1 cellular context compared by ENCODE assay signal in the genomic region with DNA sequence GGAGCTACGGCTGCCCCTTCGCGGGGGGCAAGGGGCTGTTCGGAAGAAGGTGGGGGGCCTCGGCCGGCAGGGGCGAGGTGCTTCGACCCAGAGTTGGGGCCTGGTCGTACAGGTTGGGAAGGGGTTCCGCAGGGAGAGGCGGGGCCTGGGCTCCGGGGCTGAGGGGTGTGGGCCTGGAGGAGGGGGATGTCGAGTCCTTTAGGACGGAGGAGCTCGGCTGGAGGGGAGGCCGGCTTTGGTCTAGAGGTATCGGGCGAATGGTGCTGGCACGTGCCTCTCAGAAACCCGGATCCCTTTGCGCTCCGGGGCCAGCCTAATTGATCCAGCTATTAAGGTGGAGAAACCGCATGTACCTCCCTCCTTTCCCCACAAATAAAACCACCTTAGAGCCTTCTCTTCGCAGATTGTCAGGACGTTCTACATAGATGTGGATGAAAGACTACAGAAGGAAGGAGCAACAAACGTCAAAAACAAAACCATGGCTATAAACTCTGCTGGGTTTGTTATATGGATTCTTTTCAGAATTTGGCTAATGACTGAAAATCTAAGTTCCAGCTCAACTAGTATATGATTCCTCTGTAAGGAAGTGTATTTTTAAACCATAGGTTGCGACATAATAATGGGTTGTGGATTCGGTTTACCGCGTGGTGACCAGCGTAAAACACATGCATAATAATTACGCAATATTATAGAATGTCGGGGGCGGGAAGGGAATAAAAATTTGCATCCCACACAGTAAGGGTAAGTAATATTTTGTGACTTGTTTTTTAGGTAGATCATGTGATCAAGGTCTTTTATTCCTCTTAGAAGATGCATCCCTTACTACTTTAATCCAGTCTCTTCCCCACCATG.
TF ChIP-seq lines count a peak whose summit lies in the region.

No MANE protein-coding gene starts in this region.

TF ChIP-seq in HepG2, 621 proteins besides CTCF, POLR2A, EP300 and RAD21 (continued from another document and continues in another):
- TF ChIP-seq NFAT5 (CRISPR knock-in tag; IDR thresholded peaks at IDR 0.05), result no peak
- no peak for TF ChIP-seq CHD2 (IDR thresholded peaks at IDR 0.05; ENCODE audit: low read depth, low read length)
- TF ChIP-seq KDM1A (CRISPR knock-in tag; IDR thresholded peaks at IDR 0.05), result no peak
- no peak for TF ChIP-seq ZNF362 (CRISPR knock-in tag; IDR thresholded peaks at IDR 0.05; ENCODE audit: borderline replicate concordance)
- TF ChIP-seq KLF11 (CRISPR knock-in tag; IDR thresholded peaks at IDR 0.05), result no peak
- no peak for TF ChIP-seq ZEB1 (IDR thresholded peaks at IDR 0.05; ENCODE audit: insufficient replicate concordance, low read depth)
- TF ChIP-seq, protein P1, sequence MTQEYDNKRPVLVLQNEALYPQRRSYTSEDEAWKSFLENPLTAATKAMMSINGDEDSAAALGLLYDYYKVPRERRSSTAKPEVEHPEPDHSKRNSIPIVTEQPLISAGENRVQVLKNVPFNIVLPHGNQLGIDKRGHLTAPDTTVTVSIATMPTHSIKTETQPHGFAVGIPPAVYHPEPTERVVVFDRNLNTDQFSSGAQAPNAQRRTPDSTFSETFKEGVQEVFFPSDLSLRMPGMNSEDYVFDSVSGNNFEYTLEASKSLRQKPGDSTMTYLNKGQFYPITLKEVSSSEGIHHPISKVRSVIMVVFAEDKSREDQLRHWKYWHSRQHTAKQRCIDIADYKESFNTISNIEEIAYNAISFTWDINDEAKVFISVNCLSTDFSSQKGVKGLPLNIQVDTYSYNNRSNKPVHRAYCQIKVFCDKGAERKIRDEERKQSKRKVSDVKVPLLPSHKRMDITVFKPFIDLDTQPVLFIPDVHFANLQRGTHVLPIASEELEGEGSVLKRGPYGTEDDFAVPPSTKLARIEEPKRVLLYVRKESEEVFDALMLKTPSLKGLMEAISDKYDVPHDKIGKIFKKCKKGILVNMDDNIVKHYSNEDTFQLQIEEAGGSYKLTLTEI (CRISPR knock-in tag; conservative IDR thresholded peaks at IDR 0.05), result no peak
- TF ChIP-seq ZNF781 (CRISPR knock-in tag; IDR thresholded peaks at IDR 0.05; ENCODE audit: borderline replicate concordance, not compliant biosample characterization), result no peak
- no peak for TF ChIP-seq ZNF337 (CRISPR knock-in tag; IDR thresholded peaks at IDR 0.05; ENCODE audit: borderline replicate concordance, low read depth)
- TF ChIP-seq ZNF260 (CRISPR knock-in tag; IDR thresholded peaks at IDR 0.05; ENCODE audit: borderline replicate concordance, low read depth), result no peak
- no peak for TF ChIP-seq ISX (CRISPR knock-in tag; conservative IDR thresholded peaks at IDR 0.05)
- TF ChIP-seq FOXC1 (CRISPR knock-in tag; IDR thresholded peaks at IDR 0.05; ENCODE audit: borderline replicate concordance), result no peak
- TF ChIP-seq, protein P2, sequence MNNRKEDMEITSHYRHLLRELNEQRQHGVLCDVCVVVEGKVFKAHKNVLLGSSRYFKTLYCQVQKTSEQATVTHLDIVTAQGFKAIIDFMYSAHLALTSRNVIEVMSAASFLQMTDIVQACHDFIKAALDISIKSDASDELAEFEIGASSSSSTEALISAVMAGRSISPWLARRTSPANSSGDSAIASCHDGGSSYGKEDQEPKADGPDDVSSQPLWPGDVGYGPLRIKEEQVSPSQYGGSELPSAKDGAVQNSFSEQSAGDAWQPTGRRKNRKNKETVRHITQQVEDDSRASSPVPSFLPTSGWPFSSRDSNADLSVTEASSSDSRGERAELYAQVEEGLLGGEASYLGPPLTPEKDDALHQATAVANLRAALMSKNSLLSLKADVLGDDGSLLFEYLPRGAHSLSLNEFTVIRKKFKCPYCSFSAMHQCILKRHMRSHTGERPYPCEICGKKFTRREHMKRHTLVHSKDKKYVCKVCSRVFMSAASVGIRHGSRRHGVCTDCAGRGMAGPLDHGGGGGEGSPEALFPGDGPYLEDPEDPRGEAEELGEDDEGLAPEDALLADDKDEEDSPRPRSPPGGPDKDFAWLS (CRISPR knock-in tag; IDR thresholded peaks at IDR 0.05; ENCODE audit: borderline replicate concordance), result no peak
- TF ChIP-seq ZNF674 (CRISPR knock-in tag; IDR thresholded peaks at IDR 0.05; ENCODE audit: low read depth), result 0 out of 2 replicates have a peak, but pooled peaks have one; percentile 6
- no peak for TF ChIP-seq PAWR (CRISPR knock-in tag; IDR thresholded peaks at IDR 0.05; ENCODE audit: borderline replicate concordance)
- TF ChIP-seq HIVEP1 (CRISPR knock-in tag; IDR thresholded peaks at IDR 0.05), result no peak
- no peak for TF ChIP-seq ZNF597 (CRISPR knock-in tag; IDR thresholded peaks at IDR 0.05)
- TF ChIP-seq FOSL1 (CRISPR knock-in tag; IDR thresholded peaks at IDR 0.05; ENCODE audit: borderline replicate concordance), result no peak
- TF ChIP-seq NFE2L1 (CRISPR knock-in tag; IDR thresholded peaks at IDR 0.05; ENCODE audit: borderline replicate concordance), result no peak
- no peak for TF ChIP-seq HHEX (CRISPR knock-in tag; IDR thresholded peaks at IDR 0.05)
- TF ChIP-seq NRL (CRISPR knock-in tag; IDR thresholded peaks at IDR 0.05; ENCODE audit: borderline replicate concordance), result 0 out of 2 replicates have a peak, but pooled peaks have one; percentile 6
- TF ChIP-seq HDAC2 (CRISPR knock-in tag; IDR thresholded peaks at IDR 0.05), result no peak
- TF ChIP-seq ZNF367 (CRISPR knock-in tag; IDR thresholded peaks at IDR 0.05; ENCODE audit: borderline replicate concordance), result no peak
- no peak for TF ChIP-seq REXO4 (CRISPR knock-in tag; IDR thresholded peaks at IDR 0.05; ENCODE audit: borderline replicate concordance)
- TF ChIP-seq NR2F1 (CRISPR knock-in tag; IDR thresholded peaks at IDR 0.05), result no peak
- TF ChIP-seq PATZ1 (CRISPR knock-in tag; IDR thresholded peaks at IDR 0.05), result 0 out of 2 replicates have a peak, but pooled peaks have one; percentile 35
- TF ChIP-seq SETDB1 (CRISPR knock-in tag; IDR thresholded peaks at IDR 0.05; ENCODE audit: borderline replicate concordance), result no peak
- no peak for TF ChIP-seq AHR (CRISPR knock-in tag; IDR thresholded peaks at IDR 0.05)
- 0 out of 2 replicates have a peak, but pooled peaks have one; percentile 39 for TF ChIP-seq POLR2AphosphoS5 (IDR thresholded peaks at IDR 0.05; ENCODE audit: low read depth, low read length)
- 0 out of 2 replicates have a peak, but pooled peaks have one; percentile 31 for TF ChIP-seq ZFP82 (CRISPR knock-in tag; IDR thresholded peaks at IDR 0.05; ENCODE audit: borderline replicate concordance)
- TF ChIP-seq KMT2B (CRISPR knock-in tag; IDR thresholded peaks at IDR 0.05), result 0 out of 2 replicates have a peak, but pooled peaks have one; percentile 5
- TF ChIP-seq, protein P3, sequence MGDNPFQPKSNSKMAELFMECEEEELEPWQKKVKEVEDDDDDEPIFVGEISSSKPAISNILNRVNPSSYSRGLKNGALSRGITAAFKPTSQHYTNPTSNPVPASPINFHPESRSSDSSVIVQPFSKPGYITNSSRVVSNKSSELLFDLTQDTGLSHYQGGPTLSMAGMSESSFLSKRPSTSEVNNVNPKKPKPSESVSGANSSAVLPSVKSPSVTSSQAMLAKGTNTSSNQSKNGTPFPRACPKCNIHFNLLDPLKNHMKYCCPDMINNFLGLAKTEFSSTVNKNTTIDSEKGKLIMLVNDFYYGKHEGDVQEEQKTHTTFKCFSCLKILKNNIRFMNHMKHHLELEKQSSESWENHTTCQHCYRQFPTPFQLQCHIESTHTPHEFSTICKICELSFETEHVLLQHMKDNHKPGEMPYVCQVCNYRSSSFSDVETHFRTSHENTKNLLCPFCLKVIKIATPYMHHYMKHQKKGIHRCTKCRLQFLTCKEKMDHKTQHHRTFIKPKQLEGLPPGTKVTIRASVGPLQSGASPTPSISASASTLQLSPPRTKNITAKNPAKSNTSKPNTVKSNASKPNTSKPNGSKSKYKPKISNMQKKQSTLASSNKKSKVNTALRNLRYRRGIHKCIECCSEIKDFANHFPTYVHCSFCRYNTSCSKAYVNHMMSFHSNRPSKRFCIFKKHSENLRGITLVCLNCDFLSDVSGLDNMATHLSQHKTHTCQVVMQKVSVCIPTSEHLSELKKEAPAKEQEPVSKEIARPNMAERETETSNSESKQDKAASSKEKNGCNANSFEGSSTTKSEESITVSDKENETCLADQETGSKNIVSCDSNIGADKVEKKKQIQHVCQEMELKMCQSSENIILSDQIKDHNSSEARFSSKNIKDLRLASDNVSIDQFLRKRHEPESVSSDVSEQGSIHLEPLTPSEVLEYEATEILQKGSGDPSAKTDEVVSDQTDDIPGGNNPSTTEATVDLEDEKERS (CRISPR knock-in tag; IDR thresholded peaks at IDR 0.05), result no peak
- TF ChIP-seq ESRRA (CRISPR knock-in tag; IDR thresholded peaks at IDR 0.05; ENCODE audit: low read depth), result no peak
- TF ChIP-seq, protein P4, sequence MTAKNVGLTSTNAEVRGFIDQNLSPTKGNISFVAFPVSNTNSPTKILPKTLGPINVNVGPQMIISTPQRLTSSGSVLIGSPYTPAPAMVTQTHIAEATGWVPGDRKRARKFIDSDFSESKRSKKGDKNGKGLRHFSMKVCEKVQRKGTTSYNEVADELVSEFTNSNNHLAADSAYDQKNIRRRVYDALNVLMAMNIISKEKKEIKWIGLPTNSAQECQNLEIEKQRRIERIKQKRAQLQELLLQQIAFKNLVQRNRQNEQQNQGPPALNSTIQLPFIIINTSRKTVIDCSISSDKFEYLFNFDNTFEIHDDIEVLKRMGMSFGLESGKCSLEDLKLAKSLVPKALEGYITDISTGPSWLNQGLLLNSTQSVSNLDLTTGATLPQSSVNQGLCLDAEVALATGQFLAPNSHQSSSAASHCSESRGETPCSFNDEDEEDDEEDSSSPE (CRISPR knock-in tag; IDR thresholded peaks at IDR 0.05), result 0 out of 2 replicates have a peak, but pooled peaks have one; percentile 13
- peak; percentile 79 for TF ChIP-seq CEBPG (CRISPR knock-in tag; IDR thresholded peaks at IDR 0.05)
- TF ChIP-seq HMG20B (CRISPR knock-in tag; conservative IDR thresholded peaks at IDR 0.05), result no peak
- TF ChIP-seq RORA (CRISPR knock-in tag; IDR thresholded peaks at IDR 0.05), result no peak
- TF ChIP-seq ZNF350 (CRISPR knock-in tag; IDR thresholded peaks at IDR 0.05; ENCODE audit: borderline replicate concordance, low read depth), result no peak
- TF ChIP-seq NCOA2 (CRISPR knock-in tag; IDR thresholded peaks at IDR 0.05), result no peak
- TF ChIP-seq SALL2 (CRISPR knock-in tag; IDR thresholded peaks at IDR 0.05), result no peak
